Comparison of ENCODE assay signal across 18 cellular contexts in genomic region chr3:57890874-57891273, GRCh38.
DNase-seq lines count a peak whose midpoint lies in the region; ATAC-seq and TF ChIP-seq lines count a peak whose summit lies in the region.
"Had no signal": no experiment of that assay in that cellular context is flagged by ENCODE, and none has a peak within 500 bp of the region (broad histone marks: within the 10 kb centered on the region; RNA-seq: fewer than 3 reads in every experiment).

No MANE protein-coding gene starts in this region.

- no peak for DNase-seq in ascending aorta (ENCODE audit: low spot score in 2 of 2)
- peak; percentile 33 for DNase-seq in fibroblast of pulmonary artery (ENCODE audit: low read depth)
- DNase-seq in osteocyte (ENCODE audit: extremely low spot score, unreplicated experiment): no peak
- no peak for DNase-seq in tibial nerve (ENCODE audit: low spot score in 2 of 2)
- DNase-seq in DMS 273 (lab: John Stamatoyannopoulos, UW; ENCODE audit: unreplicated experiment): no peak
- no peak for DNase-seq in NK-92 treated with Interleukin-12 subunit alpha and Interleukin-12 subunit beta, amount 100 ng/mL, for 24 hours (lab: John Stamatoyannopoulos, UW)
- no peak for DNase-seq in PC-9
- DNase-seq: endodermal cell; GF-D8; NCI-H146; NCI-H2171 treated with DMSO at 0.1 percent for 48 hours; NCI-H774; PC-3; stimulated activated CD8-positive, alpha-beta memory T cell treated with anti-CD3 and anti-CD28 coated beads, Interleukin-4, amount 100 ng/mL, for 48 hours had no signal

- H3K27me3 ChIP-seq in ascending aorta: no peaks in the 10 kb centered on the region
- H3K27me3 ChIP-seq in tibial nerve: no peaks in the 10 kb centered on the region
- no peaks in the 10 kb centered on the region for H3K27me3 ChIP-seq in PC-9 (ENCODE audit: insufficient read depth, low read depth)
- H3K27me3 ChIP-seq: BLaER1 had no signal

- H3K4me1 ChIP-seq in ascending aorta (peaks cover 12 to 22% of the 10 kb centered on the region in 2 donors), tibial nerve (peaks cover 0 to 4% (median 0%) of the 10 kb centered on the region in 4 donors), PC-9 (replicated peaks; ENCODE audit: insufficient read depth) (no peaks in the 10 kb centered on the region)
- H3K4me1 ChIP-seq: BLaER1 had no signal

- H3K4me3 ChIP-seq in ascending aorta (peak overlapping the region; percentile 48 to 65), fibroblast of pulmonary artery (replicated peaks; ENCODE audit: low read depth, low read length) (no peak overlapping the region), tibial nerve (no peak overlapping the region), PC-9 (no peak overlapping the region)
- H3K4me3 ChIP-seq: BLaER1 had no signal

- no peaks in the 10 kb centered on the region for H3K27me3 Mint-ChIP-seq in osteocyte (ENCODE audit: unreplicated experiment)
- H3K27me3 Mint-ChIP-seq: central memory CD8-positive, alpha-beta T cell had no signal

- TF ChIP-seq CTCF in ascending aorta (IDR thresholded peaks at IDR 0.05): no peak
- TF ChIP-seq CTCF in fibroblast of pulmonary artery (IDR thresholded peaks at IDR 0.05; ENCODE audit: low read length, missing control alignments): no peak
- TF ChIP-seq CTCF in osteocyte (IDR thresholded peaks at IDR 0.05): no peak
- TF ChIP-seq CTCF in tibial nerve (IDR thresholded peaks at IDR 0.05): no peak
- no peak for TF ChIP-seq CTCF in PC-9 (conservative IDR thresholded peaks at IDR 0.05)

- peaks cover 0 to 4% of the 10 kb centered on the region in 2 donors for H3K36me3 ChIP-seq in ascending aorta
- peaks cover 0 to 20% (median 0%) of the 10 kb centered on the region in 3 donors for H3K36me3 ChIP-seq in tibial nerve
- H3K36me3 ChIP-seq in PC-9 (ENCODE audit: low read depth): no peaks in the 10 kb centered on the region

- H3K9me2 ChIP-seq in PC-9 (ENCODE audit: insufficient read depth): no peaks in the 10 kb centered on the region

- TF ChIP-seq POLR2A in tibial nerve (IDR thresholded peaks at IDR 0.05): no peak

- no peaks in the 10 kb centered on the region for H3K79me2 ChIP-seq in PC-9 (ENCODE audit: low read depth)

- H3K4me1 Mint-ChIP-seq in osteocyte (ENCODE audit: unreplicated experiment): peaks cover 26% of the 10 kb centered on the region
- H3K4me1 Mint-ChIP-seq: central memory CD8-positive, alpha-beta T cell; endodermal cell had no signal

- H4K20me1 ChIP-seq in PC-9 (ENCODE audit: insufficient read depth): no peaks in the 10 kb centered on the region; the same call in 1 of the 2 replicates
- H4K20me1 ChIP-seq: BLaER1 had no signal

- no peaks in the 10 kb centered on the region for H3K9me3 ChIP-seq in ascending aorta
- no peaks in the 10 kb centered on the region for H3K9me3 ChIP-seq in tibial nerve
- H3K9me3 ChIP-seq in PC-9 (ENCODE audit: insufficient read depth, low read depth): no peaks in the 10 kb centered on the region
- H3K9me3 ChIP-seq: BLaER1 had no signal

- no peak for ATAC-seq in GM19324 (IDR thresholded peaks at IDR 0.05; ENCODE audit: low FRiP score, unreplicated experiment)
- ATAC-seq: PC-3 had no signal

- CTCF ChIA-PET in PC-9 (lab: Charles Lee): no interaction called here

- peak overlapping the region; percentile 71 for H3K4me3 Mint-ChIP-seq in osteocyte (ENCODE audit: unreplicated experiment)
- H3K4me3 Mint-ChIP-seq: central memory CD8-positive, alpha-beta T cell; endodermal cell; T-helper 2 cell treated with Interferon-gamma antibody and Interleukin-4, amounts not matched to agents 5 μg/mL and 100 μg/mL, for 36 hours had no signal

- H3K27ac Mint-ChIP-seq in osteocyte (ENCODE audit: unreplicated experiment): peak overlapping the region; percentile 82
- H3K27ac Mint-ChIP-seq: endodermal cell; T-helper 2 cell treated with Interferon-gamma antibody and Interleukin-4, amounts not matched to agents 5 μg/mL and 100 μg/mL, for 36 hours had no signal

- intact Hi-C loops in ascending aorta (cut with DNase I) (loop anchor here (10.0 kb wide), 1 partner anchor 54 kb away; no protein-coding TSS in a partner anchor), PC-9 (cut with micrococcal nuclease; ENCODE audit: unreplicated experiment) (no loop called here)

- no TSS peak for BruUV-seq in PC-9 (replicated peaks; lab: Mats Ljungman, UMichigan)

- no peak overlapping the region for H2AFZ ChIP-seq in PC-9

- no peak overlapping the region for H3K4me2 ChIP-seq in PC-9
- H3K4me2 ChIP-seq: BLaER1 had no signal

- no peaks in the 10 kb centered on the region for H3F3A ChIP-seq in PC-9 (ENCODE audit: insufficient read depth, low read depth)

- TF ChIP-seq EP300 in tibial nerve (IDR thresholded peaks at IDR 0.05): no peak

- H3K36me3 Mint-ChIP-seq in osteocyte (ENCODE audit: unreplicated experiment): peaks cover 13% of the 10 kb centered on the region

- no peaks in the 10 kb centered on the region for H3K9me3 Mint-ChIP-seq in osteocyte (ENCODE audit: unreplicated experiment)
- H3K9me3 Mint-ChIP-seq: central memory CD8-positive, alpha-beta T cell; endodermal cell; T-helper 2 cell treated with Interferon-gamma antibody and Interleukin-4, amounts not matched to agents 5 μg/mL and 100 μg/mL, for 36 hours had no signal

- H3K27ac ChIP-seq in ascending aorta (peak overlapping the region; percentile 85 to 87), tibial nerve (peak overlapping the region in 3 of 4 donors; percentile 29 to 44 (median 42)), PC-9 (no peak overlapping the region)
- H3K27ac ChIP-seq: BLaER1 had no signal

- 47 to 75% methylated on average over 2 of the region's 2 CpGs for WGBS in tibial nerve, 2 donors

- POLR2A ChIA-PET in PC-9 (lab: Charles Lee; ENCODE audit: unreplicated experiment): interaction anchor here (0.6 kb wide), 1 partner anchor 220 kb away, joined by 22 read pairs; no protein-coding TSS in a partner anchor

Comparison
In these comparisons a context has a peak if more than half of its experiments do, and no peak if none do; other contexts are left out.
1. H3K4me3 ChIP-seq: peak in ascending aorta (2 of 2); none in fibroblast of pulmonary artery (single experiment), tibial nerve (0 of 4) and PC-9 (single experiment).